ENCODE assay signal across 23 cellular contexts in the genomic region with DNA sequence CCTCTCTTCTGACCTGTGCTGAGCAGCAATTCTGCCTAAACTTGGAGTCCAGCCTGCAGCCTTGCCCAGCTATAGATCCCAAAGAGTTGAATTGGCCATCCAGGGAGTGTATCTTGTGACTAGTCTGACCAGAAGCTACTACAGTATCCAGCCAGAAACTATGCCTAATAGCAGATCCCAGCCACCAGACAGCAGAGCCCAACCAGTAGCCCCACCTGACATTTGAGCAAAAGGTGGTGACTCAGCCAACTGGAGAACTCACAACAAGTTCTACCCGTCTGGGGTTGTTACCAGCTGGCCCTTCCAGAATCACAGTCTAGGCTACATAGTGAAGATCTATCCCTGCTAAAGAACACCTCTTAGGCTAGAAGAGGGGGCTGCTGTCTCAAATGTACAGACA.
DNase-seq lines count a peak whose midpoint lies in the region; ATAC-seq, FAIRE-seq and TF ChIP-seq lines count a peak whose summit lies in the region.
"Had no signal": no experiment of that assay in that cellular context is flagged by ENCODE, and none has a peak within 500 bp of the region (broad histone marks: within the 10 kb centered on the region; RNA-seq: fewer than 3 reads in every experiment).

No MANE protein-coding gene starts in this region.

- intact Hi-C loops in Calu3 (cut with micrococcal nuclease; ENCODE audit: unreplicated experiment): no loop called here

- H3K27me3 ChIP-seq in bronchial epithelial cell (ENCODE audit: control insufficient read depth, insufficient read depth, low read length): no peaks in the 10 kb centered on the region
- H3K27me3 ChIP-seq in foreskin keratinocyte: no peaks in the 10 kb centered on the region
- H3K27me3 ChIP-seq: BLaER1 had no signal

- H3K4me1 Mint-ChIP-seq in Calu3 (ENCODE audit: low read depth, unreplicated experiment): no peaks in the 10 kb centered on the region
- H3K4me1 Mint-ChIP-seq: B cell had no signal

- H3K27me3 Mint-ChIP-seq in Calu3 (ENCODE audit: unreplicated experiment): no peaks in the 10 kb centered on the region
- H3K27me3 Mint-ChIP-seq: B cell; CD4-positive, CD25-positive, alpha-beta regulatory T cell had no signal

- ATAC-seq in foreskin keratinocyte (peak; percentile 68), GM18519 (IDR thresholded peaks at IDR 0.05; ENCODE audit: low FRiP score, unreplicated experiment) (no peak)
- ATAC-seq: CD8-positive, alpha-beta T cell; GM12878 had no signal

- FAIRE-seq in bronchial epithelial cell (lab: Jason Lieb, UNC): no peak
- FAIRE-seq: D721Med, GM12878, GM18507, H1 had no signal

- peaks cover 28% of the 10 kb centered on the region for H3K9me3 Mint-ChIP-seq in Calu3 (ENCODE audit: low read depth, unreplicated experiment)

- peak; percentile 22 for DNase-seq in Calu3
- peak; percentile 18 for DNase-seq in ELF-1 (ENCODE audit: low read depth, low spot score)
- peak; percentile 48 for DNase-seq in bronchial epithelial cell (ENCODE audit: low read depth)
- peak in 1 of 2 donors; percentile 36 for DNase-seq in foreskin keratinocyte
- no peak for DNase-seq in AML-193 (lab: John Stamatoyannopoulos, UW)
- no peak for DNase-seq in NCI-H1105 (lab: John Stamatoyannopoulos, UW)
- DNase-seq: Caco-2; CD4-positive, CD25-positive, alpha-beta regulatory T cell; CD8-positive, alpha-beta T cell; DMS 273 treated with DMSO at 0.1 percent for 48 hours; DND-41; GDM1; GM23248; H7; HCEC 1CT had no signal

- no peak for TF ChIP-seq CTCF in Calu3 (IDR thresholded peaks at IDR 0.05; ENCODE audit: unreplicated experiment)
- TF ChIP-seq CTCF in bronchial epithelial cell (IDR thresholded peaks at IDR 0.05; ENCODE audit: insufficient read depth, low read length, severe bottlenecking): no peak
- TF ChIP-seq CTCF in foreskin keratinocyte (conservative IDR thresholded peaks at IDR 0.05): no peak

- no peaks in the 10 kb centered on the region for H3K36me3 ChIP-seq in bronchial epithelial cell (ENCODE audit: control insufficient read depth, insufficient read depth, low read length)
- H3K36me3 ChIP-seq: BLaER1 had no signal

- no peaks in the 10 kb centered on the region for H3K36me3 Mint-ChIP-seq in Calu3 (ENCODE audit: insufficient read depth, unreplicated experiment)
- H3K36me3 Mint-ChIP-seq: CD4-positive, CD25-positive, alpha-beta regulatory T cell had no signal

- no peak overlapping the region for H3K27ac Mint-ChIP-seq in Calu3 (ENCODE audit: unreplicated experiment)
- H3K27ac Mint-ChIP-seq: B cell; CD4-positive, CD25-positive, alpha-beta regulatory T cell; CD8-positive, alpha-beta T cell had no signal

- H3K4me1 ChIP-seq in foreskin keratinocyte: no peaks in the 10 kb centered on the region
- H3K4me1 ChIP-seq: BLaER1, Caco-2 had no signal

- no peak overlapping the region for H3K4me3 Mint-ChIP-seq in Calu3 (ENCODE audit: low read depth, unreplicated experiment)
- H3K4me3 Mint-ChIP-seq: B cell; CD4-positive, CD25-positive, alpha-beta regulatory T cell; CD8-positive, alpha-beta T cell had no signal

- H3K27ac ChIP-seq in foreskin keratinocyte: no peak overlapping the region
- H3K27ac ChIP-seq: BLaER1, C4-2B, GM23248 had no signal

- H3K4me3 ChIP-seq in bronchial epithelial cell (ENCODE audit: low read depth, low read length): no peak overlapping the region
- H3K4me3 ChIP-seq: BLaER1, GM12878, GM23248 had no signal

- no TSS peak for BruUV-seq in Calu3 (replicated peaks; lab: Mats Ljungman, UMichigan)

- CTCF ChIA-PET in Calu3 (lab: Charles Lee): no interaction called here

Comparison
In these comparisons a context has a peak if more than half of its experiments do, and no peak if none do; other contexts are left out.
1. DNase-seq: peak in Calu3 (single experiment), ELF-1 (single experiment) and bronchial epithelial cell (single experiment); none in AML-193 (0 of 2) and NCI-H1105 (single experiment).